8 cellular contexts compared by ENCODE assay signal in the genomic region with DNA sequence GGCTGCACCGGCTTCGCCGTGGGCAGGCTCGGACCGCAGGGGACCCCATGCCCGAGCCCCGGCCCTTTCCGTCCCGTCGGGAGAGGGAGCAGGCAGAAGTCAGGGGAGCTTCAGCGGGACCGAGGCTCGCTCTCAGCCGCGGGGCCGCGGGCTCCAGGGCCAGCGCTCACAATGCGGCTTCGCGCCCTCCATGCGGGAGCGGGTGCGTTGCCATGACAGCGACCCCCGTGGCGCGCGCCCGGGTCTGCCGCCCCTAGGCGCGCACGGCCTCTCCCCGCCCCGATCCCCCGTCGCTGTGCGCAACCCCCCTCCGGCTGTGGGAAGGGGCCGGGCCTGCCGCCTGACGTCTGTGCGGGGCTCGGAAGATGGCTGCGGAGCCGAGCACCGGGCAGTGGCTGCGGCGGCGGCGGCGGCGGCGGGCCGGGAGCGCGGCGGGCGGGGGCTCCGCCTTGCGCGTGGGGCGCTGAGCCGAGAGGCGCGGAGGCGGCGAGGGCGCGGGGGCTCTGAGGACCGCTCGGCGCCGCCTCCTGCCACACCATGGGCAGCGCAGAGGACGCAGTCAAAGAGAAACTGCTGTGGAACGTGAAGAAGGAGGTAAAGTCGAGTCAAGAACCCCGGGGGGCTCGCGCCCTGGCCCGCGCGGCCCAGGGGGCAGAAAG. TPM values are rescaled to one million over a fixed set of nuclear protein-coding genes. Genes with fewer than 3 reads are reported as not detected.
A peak's percentile ranks its signal among the peaks of the same experiment; 100 is the strongest.
DNase-seq lines count a peak whose midpoint lies in the region; ATAC-seq and TF ChIP-seq lines count a peak whose summit lies in the region.

Gene SGSM2, plus strand, starts transcription at position 350 of the 659 bp plus-strand sequence. Its CDS starts 188 bp downstream, at position 538.

- no peak within 1 kb of the TSS for H2AK5ac ChIP-seq in H9 (ENCODE audit: insufficient read length, low read length)

- H3K27ac Mint-ChIP-seq in H9 (peak within 1 kb of the TSS; percentile 82 to 96 (median 95); a peak in 4 of 7 replicates), memory B cell (peak within 1 kb of the TSS; percentile 97)

- H3K4me3 Mint-ChIP-seq in H9 (peak within 1 kb of the TSS; percentile 73 to 84), memory B cell (peak within 1 kb of the TSS; percentile 100)

- peak; percentile 62 for ATAC-seq in memory B cell (ENCODE audit: low read depth)
- no peak for ATAC-seq in GM18870 (IDR thresholded peaks at IDR 0.05; ENCODE audit: unreplicated experiment)

- no peaks in the 10 kb centered on the region for H3K9me3 ChIP-seq in H9 (ENCODE audit: control insufficient read depth, low read depth, low read length)

- H3K4me2 ChIP-seq in H9 (ENCODE audit: insufficient read depth, insufficient read length, low read length), result peak within 1 kb of the TSS; percentile 79

- H3K27me3 Mint-ChIP-seq in H9 (ENCODE audit: low read depth), result no peaks in the 10 kb centered on the region
- H3K27me3 Mint-ChIP-seq in memory B cell, result no peaks in the 10 kb centered on the region

- H3T11ph ChIP-seq in H9 (ENCODE audit: low read length), result no peak within 1 kb of the TSS

- no peaks in the 10 kb centered on the region for H3K27me3 ChIP-seq in H9 (ENCODE audit: insufficient read depth, low read length)

- H3K27ac ChIP-seq in H9 (ENCODE audit: insufficient read length, low read depth, low read length), result no peak within 1 kb of the TSS

- no peaks in the 10 kb centered on the region for H3K79me1 ChIP-seq in H9 (ENCODE audit: insufficient read depth, low read depth, low read length, poor library complexity, severe bottlenecking)

- H4K20me1 ChIP-seq in H9 (ENCODE audit: control insufficient read depth, insufficient read depth, insufficient read length), result peaks cover 2% of the 10 kb centered on the region

- no peak within 1 kb of the TSS for H2BK12ac ChIP-seq in H9 (ENCODE audit: insufficient read length, low read depth, low read length)

- peak within 1 kb of the TSS; percentile 10 for H3K9ac ChIP-seq in H9 (ENCODE audit: extremely low read depth, insufficient read length, low read length)

- H4K91ac ChIP-seq in H9 (ENCODE audit: insufficient read length, low read depth, low read length), result no peak within 1 kb of the TSS

- peaks cover 6% of the 10 kb centered on the region; the same call in 1 of the 2 replicates for H3K79me2 ChIP-seq in H9 (ENCODE audit: insufficient read depth, low read length)

- no peak within 1 kb of the TSS for H3K4ac ChIP-seq in H9 (ENCODE audit: low read depth, low read length)

- TF ChIP-seq CTCF in H9 (conservative IDR thresholded peaks at IDR 0.05), result no peak

- H3K36me3 Mint-ChIP-seq in H9 (ENCODE audit: insufficient read depth in 1 of 3, low read depth in 3 of 3) (peaks cover 6 to 21% (median 7%) of the 10 kb centered on the region in 3 experiments; a peak in 6 of 7 replicates), memory B cell (peaks cover 9% of the 10 kb centered on the region)

- WGBS in H9 (ENCODE audit: extremely low coverage, insufficient read length, low lambda C conversion rate), result no CpG with 5 or more reads among the region's 85 CpGs

- H3K4me1 ChIP-seq in H9 (ENCODE audit: insufficient read depth, low read length), result peaks cover 3% of the 10 kb centered on the region; the same call in 1 of the 2 replicates

- no peak within 1 kb of the TSS for H2BK120ac ChIP-seq in H9 (ENCODE audit: low read depth, low read length, poor library complexity, severe bottlenecking)

- H2BK15ac ChIP-seq in H9 (ENCODE audit: low read depth, low read length), result no peak within 1 kb of the TSS

- no peaks in the 10 kb centered on the region for H3K9me3 Mint-ChIP-seq in H9
- no peaks in the 10 kb centered on the region for H3K9me3 Mint-ChIP-seq in memory B cell

- H3K56ac ChIP-seq in H9 (ENCODE audit: insufficient read length, low read depth, low read length), result no peak within 1 kb of the TSS

- H2AFZ ChIP-seq in H9 (ENCODE audit: low read length), result no peak within 1 kb of the TSS

- POLR2A ChIA-PET in activated CD8-positive, alpha-beta memory T cell treated with anti-CD3 and anti-CD28 coated beads for 36 hours (lab: Charles Lee), result interaction anchor here (0.8 to 1.5 kb wide), 6 partner anchors 33 to 71 kb away, joined by 3 to 9 read pairs (median 6); partner anchors contain the start of genes MNT, SMG6 and SRR

- H2BK20ac ChIP-seq in H9 (ENCODE audit: low read depth, low read length, poor library complexity, severe bottlenecking), result no peak within 1 kb of the TSS

- no peak within 1 kb of the TSS for H2BK5ac ChIP-seq in H9 (ENCODE audit: insufficient read length, low read length)

- H3K4me1 Mint-ChIP-seq in H9 (peaks cover 2 to 11% of the 10 kb centered on the region in 2 experiments; a peak in 3 of 4 replicates), memory B cell (peaks cover 19% of the 10 kb centered on the region)

- H4K8ac ChIP-seq in H9 (replicated peaks; ENCODE audit: insufficient read length, low read depth, low read length), result no peak within 1 kb of the TSS

- no peak within 1 kb of the TSS for H3K18ac ChIP-seq in H9 (ENCODE audit: insufficient read length, low read depth, low read length)

- DNase-seq in COLO829 (ENCODE audit: low spot score) (peak; percentile 28), H9 (peak; percentile 62), NCI-H510A treated with DMSO at 0.1 percent for 48 hours (lab: John Stamatoyannopoulos, UW) (peak; percentile 17), memory B cell (ENCODE audit: low spot score in 2 of 2) (peak; percentile 32 to 57)
- peak; percentile 65 for DNase-seq in effector CD8-positive, alpha-beta T cell (lab: John Stamatoyannopoulos, UW)
- DNase-seq in stimulated activated CD4-positive, alpha-beta T cell treated with anti-CD3 and anti-CD28 coated beads, TNF-alpha, amount 100 ng/mL, for 48 hours (ENCODE audit: low read depth in 3 of 3), result peak in 2 of 3 donors; percentile 38 to 49

- H3K14ac ChIP-seq in H9 (ENCODE audit: insufficient read depth, low read length), result no peak within 1 kb of the TSS; the same call in 1 of the 2 replicates

- CTCF ChIA-PET in activated CD8-positive, alpha-beta memory T cell treated with anti-CD3 and anti-CD28 coated beads for 36 hours (lab: Charles Lee), result interaction anchor here (0.6 to 1.5 kb wide), 5 partner anchors 25 to 93 kb away, joined by 3 to 8 read pairs (median 4); no protein-coding TSS in a partner anchor

- no peak within 1 kb of the TSS for H3K23ac ChIP-seq in H9 (ENCODE audit: insufficient read length, low read depth, low read length)

- peaks cover 12% of the 10 kb centered on the region for H3K23me2 ChIP-seq in H9 (ENCODE audit: insufficient read length, low read depth, low read length, poor library complexity, severe bottlenecking)

- H4K5ac ChIP-seq in H9 (ENCODE audit: insufficient read length, low read depth, low read length), result no peak within 1 kb of the TSS

RNA-seq across cellular contexts. Expression of gene SGSM2, which starts in this region (rescaled TPM):
- 41.5 and 45.6 TPM in 2 replicates for total RNA-seq in H9 (2021)
- 10 to 100 TPM; 36.6 to 39.2 TPM for total RNA-seq in activated CD8-positive, alpha-beta memory T cell treated with anti-CD3 and anti-CD28 coated beads for 36 hours
